19 cellular contexts compared by ENCODE assay signal in genomic region chr11:64987998-64988854, GRCh38. TPM values are rescaled to one million over a fixed set of nuclear protein-coding genes. Genes with fewer than 3 reads are reported as not detected.
DNase-seq lines count a peak whose midpoint lies in the region; ATAC-seq and TF ChIP-seq lines count a peak whose summit lies in the region.
"Had no signal": no experiment of that assay in that cellular context is flagged by ENCODE, and none has a peak within 500 bp of the region (broad histone marks: within the 10 kb centered on the region; RNA-seq: fewer than 3 reads in every experiment).

No MANE protein-coding gene starts in this region.

- CTCF ChIA-PET in HEK293 (lab: Yijun Ruan, JAX), result interaction anchor here (0.7 kb wide), 1 partner anchor 123 kb away, joined by 3 read pairs; no protein-coding TSS in a partner anchor

- no peak overlapping the region for H3K27ac ChIP-seq in HEK293 (ENCODE audit: extremely low read depth, low read depth, low read length)
- H3K27ac ChIP-seq in neutrophil, result peak overlapping the region; percentile 92
- H3K27ac ChIP-seq: GM23248, RWPE1, SJCRH30 had no signal

- POLR2A ChIA-PET in HEK293 (lab: Yijun Ruan, JAX), result no interaction called here

- no peak for TF ChIP-seq CTCF in HEK293 (tag by site-specific recombination; IDR thresholded peaks at IDR 0.05)
- TF ChIP-seq CTCF in neutrophil (IDR thresholded peaks at IDR 0.05), result no peak

- H3K4me3 ChIP-seq in HEK293 (ENCODE audit: low read depth, low read length) (no peak overlapping the region), neutrophil (ENCODE audit: low read depth in 1 of 2, low read length in 1 of 2) (peak overlapping the region in 1 of 2 experiments; percentile 42)
- H3K4me3 ChIP-seq: GM12878, GM23248, SJCRH30 had no signal

- DNase-seq in SKM-1 treated with dmso at 0.1 percent for 144 hours (lab: John Stamatoyannopoulos, UW; ENCODE audit: unreplicated experiment) (peak; percentile 17), SKM-1 (lab: John Stamatoyannopoulos, UW; ENCODE audit: unreplicated experiment) (no peak), left colon (no peak), GM19240 (ENCODE audit: insufficient read length, low spot score) (no peak)
- no peak for DNase-seq in stimulated activated CD4-positive, alpha-beta T cell treated with anti-CD3 and anti-CD28 coated beads, Interleukin-15, amount 100 ng/mL, for 24 hours
- no peak for DNase-seq in activated CD4-positive, CD25-positive, alpha-beta regulatory T cell (lab: John Stamatoyannopoulos, UW)
- DNase-seq: 8988T; CD8-positive, alpha-beta memory T cell; DMS79 treated with DMSO at 0.1 percent for 48 hours; GM23248; MM.1S; NCI-H1105 treated with DMSO at 0.1 percent for 48 hours; NCI-H1694 treated with DMSO at 0.1 percent for 48 hours; NCI-H69; SJCRH30 had no signal

- peak; percentile 34 for ATAC-seq in left colon
- ATAC-seq: GM12878 had no signal

- H3K9me3 ChIP-seq in HEK293 (ENCODE audit: control insufficient read depth, insufficient read depth, low read depth, low read length) (no peaks in the 10 kb centered on the region), neutrophil (no peaks in the 10 kb centered on the region)
- H3K9me3 ChIP-seq: SJCRH30 had no signal

- intact Hi-C loops in left colon (cut with DNase I, micrococcal nuclease), result loop anchor here in 1 of 2 donors (10.0 kb wide), 1 partner anchor 53 kb away; the partner anchor contains the start of gene GPHA2

- H3K27me3 ChIP-seq in neutrophil, result no peaks in the 10 kb centered on the region
- H3K27me3 ChIP-seq: SJCRH30 had no signal

- H3K4me1 ChIP-seq in HEK293 (ENCODE audit: control insufficient read depth, insufficient read depth, low read length) (no peaks in the 10 kb centered on the region), neutrophil (ENCODE audit: control insufficient read depth in 1 of 2, insufficient read depth in 1 of 2, low read depth in 1 of 2, low read length in 1 of 2) (peaks cover 56 to 66% of the 10 kb centered on the region in 2 experiments)

- H3K36me3 ChIP-seq in HEK293 (ENCODE audit: control insufficient read depth in 2 of 2, insufficient read depth in 1 of 2, low read length in 2 of 2) (no peaks in the 10 kb centered on the region), neutrophil (no peaks in the 10 kb centered on the region)
- H3K36me3 ChIP-seq: SJCRH30 had no signal

TF ChIP-seq in HEK293, 187 proteins besides CTCF, POLR2A, EP300 and RAD21:
- TF ChIP-seq PATZ1 (tag by site-specific recombination; IDR thresholded peaks at IDR 0.05) (no peak), ZFP41 (tag by site-specific recombination; IDR thresholded peaks at IDR 0.05; ENCODE audit: borderline replicate concordance) (no peak), ZNF221 (tag by site-specific recombination; IDR thresholded peaks at IDR 0.05; ENCODE audit: borderline replicate concordance) (no peak), ZNF133 (tag by site-specific recombination; IDR thresholded peaks at IDR 0.05) (no peak), KLF8 (tag by site-specific recombination; IDR thresholded peaks at IDR 0.05) (no peak), ZNF341 (tag by site-specific recombination; IDR thresholded peaks at IDR 0.05; ENCODE audit: low read depth) (peak; percentile 83), ZNF114 (tag by site-specific recombination; IDR thresholded peaks at IDR 0.05) (no peak)
TF ChIP-seq in HEK293: peak in this region for 1.

RNA-seq across cellular contexts. Expression of gene BATF2, which starts 8.5 kb away (rescaled TPM):
- 10 to 100 TPM; 17.4 to 17.6 TPM for total RNA-seq in left colon

RNA-seq across cellular contexts. Expression of gene MAJIN, which starts 16.3 kb away (rescaled TPM):
- not detected for total RNA-seq in left colon
- total RNA-seq: CD8-positive, alpha-beta memory T cell; GM12878; GM23248; SJCRH30 had no signal

RNA-seq across cellular contexts. Expression of gene ARL2, which starts 25.7 kb away (rescaled TPM):
- 10 to 100 TPM; 59.1 to 60.3 TPM for total RNA-seq in left colon

RNA-seq across cellular contexts. Expression of gene SNX15, which starts 39.0 kb away (rescaled TPM):
- 10 to 100 TPM; 38.9 to 41.4 TPM for total RNA-seq in left colon

RNA-seq across cellular contexts. Expression of gene GPHA2, which starts 52.5 kb away (rescaled TPM):
- not detected for total RNA-seq in left colon
- total RNA-seq: CD8-positive, alpha-beta memory T cell; GM12878; GM23248; SJCRH30 had no signal
